Comparison of ENCODE assay signal across 13 cellular contexts in the genomic region with DNA sequence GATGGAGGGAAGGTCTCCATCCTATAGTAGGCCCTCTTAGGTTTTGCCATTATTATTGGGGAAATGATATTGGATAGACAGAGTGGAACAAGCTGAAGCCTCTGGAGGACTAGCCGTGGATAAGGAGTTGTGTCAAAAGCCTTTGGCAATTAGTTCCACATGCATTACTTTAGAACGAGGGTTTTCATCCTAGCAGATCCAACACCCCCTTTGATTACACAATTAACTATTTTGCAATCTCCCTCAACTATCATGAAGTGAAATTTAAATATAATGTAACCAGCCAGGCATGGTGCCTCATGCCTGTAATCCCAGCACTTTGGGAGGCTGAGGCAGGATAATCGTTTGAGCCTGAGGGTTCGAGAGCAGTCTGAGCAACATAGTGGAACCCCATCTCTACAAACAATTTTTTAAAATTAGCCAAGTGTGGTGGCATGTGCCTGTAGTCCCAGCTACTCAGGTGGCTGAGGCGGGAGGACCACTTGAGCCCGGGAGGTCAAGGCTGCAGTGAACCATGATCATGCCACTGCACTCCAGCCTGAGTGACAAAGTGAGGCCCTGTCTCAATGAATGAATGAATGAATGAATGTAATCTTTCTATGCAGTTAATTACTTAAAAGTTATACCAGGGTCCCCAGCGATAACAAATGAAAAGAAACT.
"Had no signal": no experiment of that assay in that cellular context is flagged by ENCODE, and none has a peak within 500 bp of the region (broad histone marks: within the 10 kb centered on the region; RNA-seq: fewer than 3 reads in every experiment).

No MANE protein-coding gene starts in this region.

- H3K36me3 ChIP-seq: uterus had no signal

- DNase-seq: activated CD4-positive, alpha-beta T cell treated with anti-CD3 and anti-CD28 coated beads, Interleukin-2, amount 50 U/mL, for 1 hour; activated naive CD4-positive, alpha-beta T cell treated with Interleukin-2 at 50 U/mL for 16 hours; activated naive CD8-positive, alpha-beta T cell treated with anti-CD3 and anti-CD28 coated beads, Interleukin-2, amount 50 U/mL, for 24 hours; dorsolateral prefrontal cortex; erythroblast; hippocampal formation; mesenchymal stem cell; naive thymus-derived CD8-positive, alpha-beta T cell; retina; uterus had no signal

- H3K9me3 ChIP-seq: uterus had no signal

- ATAC-seq: activated naive CD8-positive, alpha-beta T cell treated with anti-CD3 and anti-CD28 coated beads, Interleukin-2, amount 50 U/mL, for 24 hours; activated T-helper 17 cell treated with anti-CD3 and anti-CD28 coated beads, Interleukin-2, amount 50 U/mL, for 72 hours; naive thymus-derived CD8-positive, alpha-beta T cell; stimulated activated effector memory CD8-positive, alpha-beta T cell treated with anti-CD3 and anti-CD28 coated beads, Interleukin-12 subunit alpha, Interleukin-12 subunit beta, amount 100 ng/mL, for 72 hours had no signal

- H3K4me3 ChIP-seq: cardiac muscle cell, dorsolateral prefrontal cortex, uterus had no signal

- H3K27me3 ChIP-seq: cardiac muscle cell, dorsolateral prefrontal cortex, uterus had no signal

- H3K27ac ChIP-seq: dorsolateral prefrontal cortex had no signal
